ENCODE assay signal across 20 cellular contexts in the genomic region with DNA sequence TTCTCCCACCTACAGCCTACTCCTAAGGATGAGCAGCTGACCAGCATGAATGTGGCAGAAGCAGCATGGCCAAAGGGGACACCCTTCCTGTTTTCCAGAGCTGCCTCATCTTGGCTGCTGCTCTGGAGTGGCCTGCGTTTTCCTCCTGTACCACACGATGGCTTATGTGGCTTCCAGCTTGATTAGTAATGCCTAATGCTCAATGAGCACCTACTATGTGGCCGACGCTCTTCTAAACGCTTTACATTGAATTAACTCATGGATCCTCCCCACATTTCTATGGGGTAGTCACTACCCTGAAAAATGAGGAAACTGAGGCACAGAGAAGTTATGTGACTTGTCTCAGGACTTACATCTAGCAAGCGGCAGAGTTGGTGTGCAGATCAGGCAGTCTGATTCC. TPM values are rescaled to one million over a fixed set of nuclear protein-coding genes. Genes with fewer than 3 reads are reported as not detected.
"Had no signal": no experiment of that assay in that cellular context is flagged by ENCODE, and none has a peak within 500 bp of the region (broad histone marks: within the 10 kb centered on the region; RNA-seq: fewer than 3 reads in every experiment).

No MANE protein-coding gene starts in this region.

- H3K4me1 Mint-ChIP-seq: IgD-negative memory B cell had no signal

- H3K4me1 ChIP-seq: SJSA1 had no signal

- H3K36me3 Mint-ChIP-seq: IgD-negative memory B cell had no signal

- H3K27ac ChIP-seq: SJSA1, SK-N-MC had no signal

- H3K27me3 ChIP-seq: SJSA1 had no signal

- H3K36me3 ChIP-seq: SJSA1 had no signal

- H3K9me3 ChIP-seq: SJSA1 had no signal

- H3K27ac Mint-ChIP-seq: IgD-negative memory B cell had no signal

- DNase-seq: KBM-7, MV-4-11, NCI-H1048, NCI-H1105, NCI-H1417, NCI-H1436 treated with DMSO at 0.1 percent for 48 hours, NCI-H1694, NCI-H187 treated with DMSO at 0.1 percent for 48 hours, NCI-H2029 treated with DMSO at 0.1 percent for 48 hours, NCI-H2227 treated with DMSO at 0.1 percent for 48 hours, NCI-H524, NCI-H69, NCI-H774, Right ventricle myocardium superior, RPMI8226, SIG-M5 had no signal

- H3K4me3 Mint-ChIP-seq: IgD-negative memory B cell had no signal

- H3K4me3 ChIP-seq: SJSA1, SK-N-MC had no signal

RNA-seq across cellular contexts. Expression of a gene that starts 47.5 kb away (rescaled TPM):
- total RNA-seq: HT1080, SJSA1 had no signal
